ENCODE assay signal across 12 cellular contexts in the genomic region with DNA sequence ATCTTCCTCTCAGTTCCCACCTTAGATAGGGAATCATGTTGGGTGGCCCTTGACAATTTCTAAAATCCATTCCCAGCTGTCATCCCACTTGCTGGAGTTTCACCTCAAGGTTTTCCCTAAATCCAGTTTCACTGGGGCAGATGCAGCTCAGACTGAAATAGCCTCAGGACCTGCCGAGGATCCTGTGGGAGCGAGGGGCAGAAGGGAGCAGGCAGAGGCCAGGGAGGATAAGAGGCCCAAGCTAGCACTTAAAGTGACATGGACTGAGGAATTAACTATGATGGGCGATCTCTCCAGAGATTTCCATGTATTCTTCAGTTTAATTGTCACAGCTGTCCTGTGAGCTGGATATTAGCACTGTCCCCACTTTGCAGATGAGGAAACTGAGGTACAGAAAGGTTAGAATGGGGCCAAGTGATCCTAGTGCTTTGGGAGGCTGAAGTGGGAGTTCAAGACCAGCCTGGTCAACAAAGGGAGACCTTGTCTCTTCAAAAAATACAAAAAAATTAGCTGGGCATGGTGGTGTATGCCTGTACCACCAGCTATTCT. TPM values are rescaled to one million over a fixed set of nuclear protein-coding genes. Genes with fewer than 3 reads are reported as not detected.
DNase-seq lines count a peak whose midpoint lies in the region; ATAC-seq and TF ChIP-seq lines count a peak whose summit lies in the region.
"Had no signal": no experiment of that assay in that cellular context is flagged by ENCODE, and none has a peak within 500 bp of the region (broad histone marks: within the 10 kb centered on the region; RNA-seq: fewer than 3 reads in every experiment).

No MANE protein-coding gene starts in this region.

- no peaks in the 10 kb centered on the region for H3K79me2 ChIP-seq in neural progenitor cell (ENCODE audit: low read depth)

- in situ Hi-C loops in KBM-7 (cut with MboI; ENCODE audit: low pct_unique_long_range_greater_than_20kb, low sequenced_read_pairs) = no loop called here

- H3K4me1 ChIP-seq in colonic mucosa = peaks cover 39% of the 10 kb centered on the region
- H3K4me1 ChIP-seq in neural progenitor cell = peaks cover 19% of the 10 kb centered on the region

- H3K9me3 Mint-ChIP-seq in HFFc6 (no peaks in the 10 kb centered on the region), neural progenitor cell (no peaks in the 10 kb centered on the region)

- H4K20me1 ChIP-seq in neural progenitor cell (ENCODE audit: low read depth) = no peaks in the 10 kb centered on the region

- H3K36me3 ChIP-seq in colonic mucosa (no peaks in the 10 kb centered on the region), neural progenitor cell (no peaks in the 10 kb centered on the region)

- 0 out of 2 replicates have a peak overlapping the region, but pooled peaks have one; percentile 98 for H3K4me3 Mint-ChIP-seq in HFFc6
- peak overlapping the region; percentile 58 for H3K4me3 Mint-ChIP-seq in neural progenitor cell

- H2AFZ ChIP-seq in neural progenitor cell (replicated peaks) = no peak overlapping the region

- no peak for DNase-seq in AG10803 (ENCODE audit: low read depth)
- no peak for DNase-seq in HFFc6
- DNase-seq in colonic mucosa = no peak
- no peak for DNase-seq in neural progenitor cell (ENCODE audit: low spot score)
- DNase-seq in KBM-7 = no peak
- DNase-seq in activated CD8-positive, alpha-beta memory T cell treated with anti-CD3 and anti-CD28 coated beads, Interleukin-2, amount 50 U/mL, for 48 hours = no peak
- no peak for DNase-seq in DMS79 (lab: John Stamatoyannopoulos, UW)
- DNase-seq: activated CD4-positive, alpha-beta T cell treated with anti-CD3 and anti-CD28 coated beads, Interleukin-2, amount 50 U/mL, for 4 hours; body of pancreas; NCI-H1436 treated with DMSO at 0.1 percent for 48 hours; SW 1271 had no signal

- H3K9ac ChIP-seq in colonic mucosa (ENCODE audit: low read depth in 2 of 2, low read length in 2 of 2) (peak overlapping the region; percentile 94 to 99), neural progenitor cell (no peak overlapping the region)

- TF ChIP-seq CTCF in AG10803 (conservative IDR thresholded peaks at IDR 0.05; ENCODE audit: low read length) (no peak), HFFc6 (IDR thresholded peaks at IDR 0.05) (no peak), colonic mucosa (IDR thresholded peaks at IDR 0.05) (no peak), neural progenitor cell (IDR thresholded peaks at IDR 0.05) (no peak)

- no peaks in the 10 kb centered on the region for H3K9me3 ChIP-seq in colonic mucosa
- H3K9me3 ChIP-seq in neural progenitor cell (ENCODE audit: low read depth) = no peaks in the 10 kb centered on the region
- H3K9me3 ChIP-seq: body of pancreas had no signal

- H3K27me3 Mint-ChIP-seq in HFFc6 (ENCODE audit: insufficient read depth) (no peaks in the 10 kb centered on the region; the same call in 1 of the 2 replicates), neural progenitor cell (ENCODE audit: insufficient read depth, low read depth) (peaks cover 25% of the 10 kb centered on the region)

- ATAC-seq in GM21367 (IDR thresholded peaks at IDR 0.05; ENCODE audit: unreplicated experiment) = no peak
- ATAC-seq: body of pancreas had no signal

- H3K4me2 ChIP-seq in neural progenitor cell = no peak overlapping the region

- peaks cover 32% of the 10 kb centered on the region for H3F3A ChIP-seq in neural progenitor cell (ENCODE audit: low read depth)

- H3K4me3 ChIP-seq in AG10803 (ENCODE audit: low read length) (peak overlapping the region; percentile 82), colonic mucosa (peak overlapping the region; percentile 59), neural progenitor cell (no peak overlapping the region)
- H3K4me3 ChIP-seq: body of pancreas had no signal

- H3K27me3 ChIP-seq in colonic mucosa = no peaks in the 10 kb centered on the region
- H3K27me3 ChIP-seq in neural progenitor cell = peaks cover 56% of the 10 kb centered on the region
- H3K27me3 ChIP-seq: body of pancreas had no signal

- H3K36me3 Mint-ChIP-seq in HFFc6 (ENCODE audit: low read depth) (no peaks in the 10 kb centered on the region), neural progenitor cell (no peaks in the 10 kb centered on the region)

- intact Hi-C loops in colonic mucosa (cut with DNase I) = no loop called here

- H3K27ac ChIP-seq in colonic mucosa = peak overlapping the region; percentile 86
- H3K27ac ChIP-seq in neural progenitor cell = no peak overlapping the region

- H3K27ac Mint-ChIP-seq in HFFc6 = no peak overlapping the region; the same call in 1 of the 2 replicates
- H3K27ac Mint-ChIP-seq in neural progenitor cell = no peak overlapping the region

- H3K4me1 Mint-ChIP-seq in HFFc6 (ENCODE audit: low read depth) (peaks cover 66% of the 10 kb centered on the region), neural progenitor cell (peaks cover 22% of the 10 kb centered on the region)

RNA-seq across cellular contexts. Expression of a gene that starts 2.7 kb away (rescaled TPM):
- total RNA-seq in HFFc6 (2021; fragmentation: NEBNext Ultra II Directional; extraction: Animal tissue kit (Norgen Biotek cat#: 25700)) = 100 to 1,000 TPM in 3 of 6 experiments, 10 to 100 TPM in 3; 89.6 to 182 (median 104) TPM
- total RNA-seq in colonic mucosa (100 to 1,000 TPM; 340 to 393 TPM), neural progenitor cell (ENCODE audit: low replicate concordance) (2.4 and 7.7 TPM in 2 replicates)

RNA-seq across cellular contexts. Expression of a gene that starts 17.8 kb away (rescaled TPM):
- total RNA-seq in HFFc6 (2021; fragmentation: NEBNext Ultra II Directional; extraction: Animal tissue kit (Norgen Biotek cat#: 25700)) = not detected
- total RNA-seq in colonic mucosa = not detected
- total RNA-seq in neural progenitor cell (ENCODE audit: low replicate concordance) = 0.25 TPM in 1 of 2 replicates, not detected in the other
- total RNA-seq: body of pancreas had no signal

Comparison
In these comparisons a context has a peak if more than half of its experiments do, and no peak if none do; other contexts are left out.
1. RNA of a gene that starts 2.7 kb away (total RNA-seq): 340 to 393 TPM in colonic mucosa and 89.6 to 182 TPM in HFFc6; 2.4 to 7.7 TPM in neural progenitor cell; every median in the first group is over 10 times any median in the second.